In the genomic region with DNA sequence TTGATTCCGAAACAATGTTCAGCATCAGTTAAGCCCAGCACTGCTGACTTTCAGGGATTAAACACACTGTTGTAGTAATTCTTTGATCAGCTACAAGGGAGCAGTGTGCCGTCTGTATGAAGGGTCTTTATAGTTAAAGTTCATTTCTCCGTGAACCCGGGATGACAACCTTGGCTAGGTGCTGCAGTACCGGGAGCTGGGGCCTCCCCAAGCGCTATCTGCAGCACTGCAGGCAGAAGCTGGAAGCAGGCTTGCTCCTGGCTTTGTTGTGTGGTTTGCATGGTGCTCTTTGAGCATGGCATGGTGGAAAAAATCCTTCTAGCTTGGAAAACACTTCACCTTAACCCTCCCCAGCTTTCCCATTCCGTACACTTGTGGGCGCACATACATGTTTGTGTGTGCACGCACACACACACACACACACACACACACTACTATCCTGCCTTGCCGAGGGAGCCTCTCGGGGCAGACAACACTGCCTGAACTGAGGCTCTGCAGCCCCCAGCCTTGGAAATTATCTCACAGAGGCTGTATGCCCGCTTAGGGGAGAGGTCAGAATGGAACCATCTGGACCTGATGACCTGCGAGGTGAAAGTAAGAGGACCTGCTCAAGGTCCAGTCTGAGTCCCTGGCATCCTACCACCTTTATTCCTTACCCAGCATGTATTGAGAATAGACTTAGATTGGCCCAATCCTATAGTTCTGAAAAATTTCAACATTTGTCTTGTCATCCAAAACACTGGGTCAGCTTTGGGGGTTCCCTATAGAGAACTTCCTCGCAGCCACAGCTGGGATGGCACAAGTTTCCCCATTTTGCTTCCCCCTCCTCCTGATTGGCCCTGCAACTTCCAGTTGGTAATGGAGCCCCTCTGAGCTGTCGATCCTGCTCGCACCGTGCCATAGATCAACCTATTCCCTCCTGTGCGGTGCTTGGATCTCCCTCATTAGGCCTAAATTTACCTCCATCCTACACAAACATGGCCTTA, we compare ENCODE assay signal across 1 cellular context.
TF ChIP-seq lines count a peak whose summit lies in the region.

No MANE protein-coding gene starts in this region.

TF ChIP-seq in liver, 16 proteins besides CTCF, POLR2A, EP300 and RAD21 (continued from another document):
- TF ChIP-seq, protein P1, sequence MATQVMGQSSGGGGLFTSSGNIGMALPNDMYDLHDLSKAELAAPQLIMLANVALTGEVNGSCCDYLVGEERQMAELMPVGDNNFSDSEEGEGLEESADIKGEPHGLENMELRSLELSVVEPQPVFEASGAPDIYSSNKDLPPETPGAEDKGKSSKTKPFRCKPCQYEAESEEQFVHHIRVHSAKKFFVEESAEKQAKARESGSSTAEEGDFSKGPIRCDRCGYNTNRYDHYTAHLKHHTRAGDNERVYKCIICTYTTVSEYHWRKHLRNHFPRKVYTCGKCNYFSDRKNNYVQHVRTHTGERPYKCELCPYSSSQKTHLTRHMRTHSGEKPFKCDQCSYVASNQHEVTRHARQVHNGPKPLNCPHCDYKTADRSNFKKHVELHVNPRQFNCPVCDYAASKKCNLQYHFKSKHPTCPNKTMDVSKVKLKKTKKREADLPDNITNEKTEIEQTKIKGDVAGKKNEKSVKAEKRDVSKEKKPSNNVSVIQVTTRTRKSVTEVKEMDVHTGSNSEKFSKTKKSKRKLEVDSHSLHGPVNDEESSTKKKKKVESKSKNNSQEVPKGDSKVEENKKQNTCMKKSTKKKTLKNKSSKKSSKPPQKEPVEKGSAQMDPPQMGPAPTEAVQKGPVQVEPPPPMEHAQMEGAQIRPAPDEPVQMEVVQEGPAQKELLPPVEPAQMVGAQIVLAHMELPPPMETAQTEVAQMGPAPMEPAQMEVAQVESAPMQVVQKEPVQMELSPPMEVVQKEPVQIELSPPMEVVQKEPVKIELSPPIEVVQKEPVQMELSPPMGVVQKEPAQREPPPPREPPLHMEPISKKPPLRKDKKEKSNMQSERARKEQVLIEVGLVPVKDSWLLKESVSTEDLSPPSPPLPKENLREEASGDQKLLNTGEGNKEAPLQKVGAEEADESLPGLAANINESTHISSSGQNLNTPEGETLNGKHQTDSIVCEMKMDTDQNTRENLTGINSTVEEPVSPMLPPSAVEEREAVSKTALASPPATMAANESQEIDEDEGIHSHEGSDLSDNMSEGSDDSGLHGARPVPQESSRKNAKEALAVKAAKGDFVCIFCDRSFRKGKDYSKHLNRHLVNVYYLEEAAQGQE (IDR thresholded peaks at IDR 0.05) = peak; percentile 2
- TF ChIP-seq JUND (IDR thresholded peaks at IDR 0.05) = no peak
- peak; percentile 16 to 46 for TF ChIP-seq RXRA (IDR thresholded peaks at IDR 0.05)
- no peak for TF ChIP-seq FOXA2 (IDR thresholded peaks at IDR 0.05)
- TF ChIP-seq SP1 (IDR thresholded peaks at IDR 0.05) = no peak
- no peak for TF ChIP-seq ATF3 (IDR thresholded peaks at IDR 0.05)
- TF ChIP-seq NR2F2 (IDR thresholded peaks at IDR 0.05) = no peak
- TF ChIP-seq YY1 (IDR thresholded peaks at IDR 0.05) = no peak
